Comparison of ENCODE assay signal across 14 cellular contexts in the genomic region with DNA sequence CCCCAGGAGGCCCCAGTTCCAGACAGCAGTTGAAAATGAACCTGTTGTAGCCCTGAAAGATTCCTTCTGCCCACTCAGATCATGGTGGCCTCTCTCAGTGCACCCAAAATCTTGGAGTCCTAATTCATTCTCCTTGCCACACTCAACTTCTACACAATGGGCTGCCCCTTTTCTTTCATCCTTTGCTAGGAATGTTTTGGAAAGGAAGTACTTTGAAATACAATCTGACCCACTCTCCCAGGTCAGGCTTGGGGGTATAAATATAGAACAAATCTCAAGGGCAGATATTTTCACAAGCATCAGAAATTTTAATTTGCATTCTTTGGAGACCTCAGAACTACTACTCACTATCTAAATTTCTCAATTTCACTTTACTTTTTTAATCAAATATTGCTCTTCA.
DNase-seq lines count a peak whose midpoint lies in the region; ATAC-seq and TF ChIP-seq lines count a peak whose summit lies in the region.
"Had no signal": no experiment of that assay in that cellular context is flagged by ENCODE, and none has a peak within 500 bp of the region (broad histone marks: within the 10 kb centered on the region; RNA-seq: fewer than 3 reads in every experiment).

No MANE protein-coding gene starts in this region.

- H3K4me1 Mint-ChIP-seq in nephron (peaks cover 41% of the 10 kb centered on the region), MCF 10A (ENCODE audit: insufficient read depth, unreplicated experiment) (no peaks in the 10 kb centered on the region)

- H3K27ac ChIP-seq in Karpas-422 (ENCODE audit: low read length): no peak overlapping the region
- peak overlapping the region; percentile 29; the same call in 1 of the 2 replicates for H3K27ac ChIP-seq in Panc1 (ENCODE audit: low read length)
- H3K27ac ChIP-seq: C4-2B, GM23248, HL-60 had no signal

- no peaks in the 10 kb centered on the region for H4K20me1 ChIP-seq in Karpas-422 (ENCODE audit: insufficient read depth, low read depth, low read length)

- H3K27ac Mint-ChIP-seq in nephron (peak overlapping the region; percentile 2 to 42 (median 16)), MCF 10A (ENCODE audit: low read depth, unreplicated experiment) (no peak overlapping the region)
- H3K27ac Mint-ChIP-seq: CD8-positive, alpha-beta T cell had no signal

- DNase-seq in Karpas-422 (no peak), Panc1 (ENCODE audit: low read depth, low spot score) (no peak), smooth muscle cell of the brain vasculature (ENCODE audit: low read depth, low spot score) (peak; percentile 3), MCF 10A (ENCODE audit: unreplicated experiment) (no peak), G401 (ENCODE audit: low spot score) (no peak)
- DNase-seq: BE2C; CD8-positive, alpha-beta T cell; COR-L47; DMS53; GM23248 had no signal

- in situ Hi-C loops in Panc1 (cut with HindIII; ENCODE audit: low pct_unique_long_range_greater_than_20kb, low sequenced_read_pairs): no loop called here
- in situ Hi-C loops in G401 (cut with HindIII; ENCODE audit: low sequenced_read_pairs): no loop called here

- H3K4me1 ChIP-seq in Karpas-422 (ENCODE audit: low read length) (0 out of 2 replicates have a peak, but pooled peaks cover 6% of the 10 kb centered on the region), Panc1 (ENCODE audit: control insufficient read depth, insufficient read depth, low read length) (no peaks in the 10 kb centered on the region)
- H3K4me1 ChIP-seq: BE2C had no signal

- H3K9me3 ChIP-seq in Karpas-422 (ENCODE audit: low read length): no peaks in the 10 kb centered on the region
- H3K9me3 ChIP-seq in Panc1 (ENCODE audit: control insufficient read depth, insufficient read depth, low read depth, low read length): no peaks in the 10 kb centered on the region; the same call in 1 of the 2 replicates
- H3K9me3 ChIP-seq: A549, BE2C had no signal

- H3K4me3 ChIP-seq in Karpas-422 (ENCODE audit: low read length) (no peak overlapping the region), Panc1 (ENCODE audit: low read depth in 2 of 2, low read length in 2 of 2) (no peak overlapping the region)
- H3K4me3 ChIP-seq: A549, GM23248 had no signal

- intact Hi-C loops in Panc1 (cut with micrococcal nuclease; ENCODE audit: unreplicated experiment): no loop called here
- intact Hi-C loops in MCF 10A (cut with micrococcal nuclease): no loop called here

- POLR2A ChIA-PET in Panc1 (lab: Charles Lee): no interaction called here
- POLR2A ChIA-PET in MCF 10A (lab: Yijun Ruan, JAX): interaction anchor here (0.6 kb wide), 1 partner anchor 34 kb away, joined by 4 read pairs; no protein-coding TSS in a partner anchor

- H3K27me3 Mint-ChIP-seq in nephron (ENCODE audit: low read depth): peaks cover 5% of the 10 kb centered on the region
- H3K27me3 Mint-ChIP-seq in MCF 10A (ENCODE audit: insufficient read depth, unreplicated experiment): no peaks in the 10 kb centered on the region

- H3K36me3 Mint-ChIP-seq in nephron (ENCODE audit: low read depth): no peaks in the 10 kb centered on the region
- no peaks in the 10 kb centered on the region for H3K36me3 Mint-ChIP-seq in MCF 10A (ENCODE audit: insufficient read depth, unreplicated experiment)
- H3K36me3 Mint-ChIP-seq: CD8-positive, alpha-beta T cell had no signal

- TF ChIP-seq CTCF in Panc1 (IDR thresholded peaks at IDR 0.05): no peak
- no peak for TF ChIP-seq CTCF in nephron (IDR thresholded peaks at IDR 0.05; ENCODE audit: unreplicated experiment in 3 of 3)
- no peak for TF ChIP-seq CTCF in MCF 10A (IDR thresholded peaks at IDR 0.05; ENCODE audit: unreplicated experiment)

- BruUV-seq in Panc1 (replicated peaks; lab: Mats Ljungman, UMichigan) (no TSS peak), MCF 10A (replicated peaks; lab: Mats Ljungman, UMichigan) (no TSS peak)

- no peaks in the 10 kb centered on the region for H3K9me3 Mint-ChIP-seq in nephron
- H3K9me3 Mint-ChIP-seq in MCF 10A (ENCODE audit: unreplicated experiment): no peaks in the 10 kb centered on the region
- H3K9me3 Mint-ChIP-seq: CD8-positive, alpha-beta T cell had no signal

- H3K36me3 ChIP-seq in Karpas-422 (ENCODE audit: insufficient read depth, low read length) (no peaks in the 10 kb centered on the region), Panc1 (ENCODE audit: control insufficient read depth, insufficient read depth, low read length) (no peaks in the 10 kb centered on the region)
- H3K36me3 ChIP-seq: BE2C had no signal

- H3K27me3 ChIP-seq in Karpas-422 (ENCODE audit: low read length) (no peaks in the 10 kb centered on the region), Panc1 (ENCODE audit: control insufficient read depth, insufficient read depth, low read length) (no peaks in the 10 kb centered on the region)
- H3K27me3 ChIP-seq: BE2C had no signal

- CTCF ChIA-PET in Panc1 (lab: Charles Lee): no interaction called here
- CTCF ChIA-PET in MCF 10A (lab: Yijun Ruan, JAX): interaction anchor here (1.0 kb wide), 1 partner anchor 303 kb away, joined by 5 read pairs; no protein-coding TSS in a partner anchor

- no peak overlapping the region for H3K9ac ChIP-seq in Karpas-422 (ENCODE audit: low read length)
- H3K9ac ChIP-seq: GM23248 had no signal

- H3K4me2 ChIP-seq in Karpas-422 (ENCODE audit: low read depth, low read length, poor library complexity, severe bottlenecking): peak overlapping the region; percentile 11
- H3K4me2 ChIP-seq: A549 had no signal

- H3K79me2 ChIP-seq in Karpas-422 (ENCODE audit: low read length): no peaks in the 10 kb centered on the region

- H2AFZ ChIP-seq in Karpas-422 (ENCODE audit: low read length): no peak overlapping the region
- H2AFZ ChIP-seq: GM23248 had no signal

- H3K9me2 ChIP-seq in Karpas-422 (replicated peaks; ENCODE audit: insufficient read depth, low read length): no peaks in the 10 kb centered on the region

- H3K4me3 Mint-ChIP-seq in nephron (no peak overlapping the region), MCF 10A (ENCODE audit: unreplicated experiment) (no peak overlapping the region)
- H3K4me3 Mint-ChIP-seq: CD8-positive, alpha-beta T cell had no signal

- no peak for ATAC-seq in Panc1
- ATAC-seq: A549; CD8-positive, alpha-beta T cell had no signal
